In genomic region chr22:37132773-37133172, GRCh38 we compare ENCODE assay signal across 1 cellular context.
TF ChIP-seq lines count a peak whose summit lies in the region.

No MANE protein-coding gene starts in this region.

TF ChIP-seq in GM12878, 131 proteins besides CTCF, POLR2A, EP300 and RAD21:
- no peak for TF ChIP-seq SPI1 (IDR thresholded peaks at IDR 0.05; ENCODE audit: borderline replicate concordance, insufficient read depth, low read depth, low read length)
- 0 out of 2 replicates have a peak, but pooled peaks have one; percentile 6 for TF ChIP-seq POLR2AphosphoS2 (IDR thresholded peaks at IDR 0.05; ENCODE audit: low read depth, low read length)
